20 cellular contexts compared by ENCODE assay signal in genomic region chr11:69057236-69057635, GRCh38. TPM values are rescaled to one million over a fixed set of nuclear protein-coding genes. Genes with fewer than 3 reads are reported as not detected.
DNase-seq lines count a peak whose midpoint lies in the region; ATAC-seq and TF ChIP-seq lines count a peak whose summit lies in the region.
"Had no signal": no experiment of that assay in that cellular context is flagged by ENCODE, and none has a peak within 500 bp of the region (broad histone marks: within the 10 kb centered on the region; RNA-seq: fewer than 3 reads in every experiment).

No MANE protein-coding gene starts in this region.

- no peak overlapping the region for H2AFZ ChIP-seq in OCI-LY7 (ENCODE audit: low read length)

- H3K4me3 Mint-ChIP-seq in natural killer cell (no peak overlapping the region), naive B cell (no peak overlapping the region)
- no peak overlapping the region for H3K4me3 Mint-ChIP-seq in natural killer cell treated with Interleukin-12 subunit alpha and Interleukin-12 subunit beta and Interleukin-15 and Interleukin-18, amount 100 ng/mL, for 72 hours
- H3K4me3 Mint-ChIP-seq in activated CD8-positive, alpha-beta T cell treated with anti-CD3 and anti-CD28 coated beads for 36 hours, result no peak overlapping the region
- H3K4me3 Mint-ChIP-seq: CD4-positive, alpha-beta T cell had no signal

- POLR2A ChIA-PET in OCI-LY7 (lab: Charles Lee), result interaction anchor here (2.1 kb wide), 1 partner anchor 12 kb away, joined by 8 read pairs; no protein-coding TSS in a partner anchor
- POLR2A ChIA-PET in activated CD8-positive, alpha-beta T cell treated with anti-CD3 and anti-CD28 coated beads for 36 hours (lab: Charles Lee), result no interaction called here

- peak overlapping the region; percentile 96 for H3K27ac ChIP-seq in OCI-LY7 (ENCODE audit: low read depth, low read length, poor library complexity, severe bottlenecking)

- H3K79me2 ChIP-seq in OCI-LY7 (ENCODE audit: insufficient read depth, low read depth, low read length), result peaks cover 33% of the 10 kb centered on the region; the same call in 1 of the 2 replicates

- no peaks in the 10 kb centered on the region for H3K36me3 Mint-ChIP-seq in natural killer cell
- no peaks in the 10 kb centered on the region for H3K36me3 Mint-ChIP-seq in natural killer cell treated with Interleukin-12 subunit alpha and Interleukin-12 subunit beta and Interleukin-15 and Interleukin-18, amount 100 ng/mL, for 72 hours
- H3K36me3 Mint-ChIP-seq in naive B cell, result peaks cover 0 to 11% of the 10 kb centered on the region in 2 donors
- H3K36me3 Mint-ChIP-seq in activated CD8-positive, alpha-beta T cell treated with anti-CD3 and anti-CD28 coated beads for 36 hours (ENCODE audit: low read depth), result peaks cover 3% of the 10 kb centered on the region

- no peaks in the 10 kb centered on the region for H4K20me1 ChIP-seq in OCI-LY7 (ENCODE audit: insufficient read depth, low read length)

- no peak overlapping the region for H3K4me3 ChIP-seq in OCI-LY7 (ENCODE audit: low read depth, low read length, poor library complexity, severe bottlenecking)
- H3K4me3 ChIP-seq: K562, Peyer's patch had no signal

- H3K9me3 ChIP-seq in OCI-LY7 (ENCODE audit: low read length), result no peaks in the 10 kb centered on the region
- H3K9me3 ChIP-seq: Peyer's patch had no signal

- peaks cover 53% of the 10 kb centered on the region for H3K4me1 ChIP-seq in OCI-LY7 (ENCODE audit: insufficient read depth, low read length, poor library complexity, severe bottlenecking)

- H3K27ac Mint-ChIP-seq in natural killer cell (peak overlapping the region; percentile 40 to 78), naive B cell (peak overlapping the region in 5 of 6 donors; percentile 72 to 99 (median 97))
- H3K27ac Mint-ChIP-seq in natural killer cell treated with Interleukin-12 subunit alpha and Interleukin-12 subunit beta and Interleukin-15 and Interleukin-18, amount 100 ng/mL, for 72 hours, result no peak overlapping the region
- H3K27ac Mint-ChIP-seq in activated CD8-positive, alpha-beta T cell treated with anti-CD3 and anti-CD28 coated beads for 36 hours, result no peak overlapping the region
- H3K27ac Mint-ChIP-seq: CD4-positive, alpha-beta T cell had no signal

- peaks cover 64% of the 10 kb centered on the region for H3K36me3 ChIP-seq in OCI-LY7 (ENCODE audit: insufficient read depth, low read length)

- intact Hi-C loops in natural killer cell (cut with micrococcal nuclease) (no loop called here), OCI-LY7 (cut with micrococcal nuclease; ENCODE audit: unreplicated experiment) (no loop called here)
- intact Hi-C loops in activated CD8-positive, alpha-beta T cell treated with anti-CD3 and anti-CD28 coated beads for 36 hours (cut with micrococcal nuclease), result no loop called here

- no TSS peak for BruUV-seq in OCI-LY7 (replicated peaks; lab: Mats Ljungman, UMichigan)

- ATAC-seq in natural killer cell (no peak), naive B cell (ENCODE audit: low read depth in 2 of 2) (no peak)
- ATAC-seq in natural killer cell treated with Interleukin-12 subunit alpha and Interleukin-12 subunit beta and Interleukin-15 and Interleukin-18, amount 100 ng/mL, for 72 hours, result no peak
- ATAC-seq in activated CD8-positive, alpha-beta T cell treated with anti-CD3 and anti-CD28 coated beads for 36 hours, result no peak
- ATAC-seq: K562 had no signal

- peak overlapping the region; percentile 74; the same call in 1 of the 2 replicates for H3K4me2 ChIP-seq in OCI-LY7 (ENCODE audit: low read length)

- no peak for TF ChIP-seq CTCF in natural killer cell (IDR thresholded peaks at IDR 0.05)
- TF ChIP-seq CTCF in OCI-LY7 (conservative IDR thresholded peaks at IDR 0.05; ENCODE audit: low read length), result no peak
- TF ChIP-seq CTCF in activated CD8-positive, alpha-beta T cell treated with anti-CD3 and anti-CD28 coated beads for 36 hours (IDR thresholded peaks at IDR 0.05), result no peak

- H3K9me2 ChIP-seq in OCI-LY7 (ENCODE audit: insufficient read depth, low read length), result no peaks in the 10 kb centered on the region

- DNase-seq in natural killer cell (no peak), OCI-LY7 (ENCODE audit: low spot score) (no peak), naive B cell (no peak), HK-2 (ENCODE audit: unreplicated experiment) (no peak), kidney tubule cell (ENCODE audit: low spot score) (no peak)
- no peak for DNase-seq in natural killer cell treated with Interleukin-12 subunit alpha and Interleukin-12 subunit beta and Interleukin-15 and Interleukin-18, amount 100 ng/mL, for 72 hours (ENCODE audit: low spot score)
- DNase-seq in activated CD8-positive, alpha-beta T cell treated with anti-CD3 and anti-CD28 coated beads for 36 hours, result no peak
- DNase-seq: CD4-positive, alpha-beta T cell; COR-L47; DMS79; NCI-H1105; NCI-H146; NCI-H2029; NCI-H226; NCI-H510A treated with DMSO at 0.1 percent for 48 hours; NCI-H748 treated with DMSO at 0.1 percent for 48 hours; NK-92 treated with Interleukin-12 subunit alpha and Interleukin-12 subunit beta, amount 100 ng/mL, for 24 hours; Peyer's patch had no signal

- CTCF ChIA-PET in OCI-LY7 (lab: Charles Lee; ENCODE audit: unreplicated experiment), result no interaction called here
- CTCF ChIA-PET in activated CD8-positive, alpha-beta T cell treated with anti-CD3 and anti-CD28 coated beads for 36 hours (lab: Charles Lee), result no interaction called here

- H3K4me1 Mint-ChIP-seq in natural killer cell (peaks cover 11 to 41% of the 10 kb centered on the region in 2 donors), naive B cell (peaks cover 22 to 56% (median 28%) of the 10 kb centered on the region in 3 donors)
- H3K4me1 Mint-ChIP-seq in natural killer cell treated with Interleukin-12 subunit alpha and Interleukin-12 subunit beta and Interleukin-15 and Interleukin-18, amount 100 ng/mL, for 72 hours (ENCODE audit: low read depth in 2 of 2), result peaks cover 16 to 22% of the 10 kb centered on the region in 2 donors
- peaks cover 20% of the 10 kb centered on the region for H3K4me1 Mint-ChIP-seq in activated CD8-positive, alpha-beta T cell treated with anti-CD3 and anti-CD28 coated beads for 36 hours (ENCODE audit: low read depth)

- H3K27me3 Mint-ChIP-seq in natural killer cell (ENCODE audit: low read depth in 2 of 2), result no peaks in the 10 kb centered on the region
- no peaks in the 10 kb centered on the region for H3K27me3 Mint-ChIP-seq in natural killer cell treated with Interleukin-12 subunit alpha and Interleukin-12 subunit beta and Interleukin-15 and Interleukin-18, amount 100 ng/mL, for 72 hours
- no peaks in the 10 kb centered on the region for H3K27me3 Mint-ChIP-seq in naive B cell
- no peaks in the 10 kb centered on the region for H3K27me3 Mint-ChIP-seq in activated CD8-positive, alpha-beta T cell treated with anti-CD3 and anti-CD28 coated beads for 36 hours
- H3K27me3 Mint-ChIP-seq: CD4-positive, alpha-beta T cell had no signal

- H3K9me3 Mint-ChIP-seq in natural killer cell (no peaks in the 10 kb centered on the region), naive B cell (no peaks in the 10 kb centered on the region)
- H3K9me3 Mint-ChIP-seq in natural killer cell treated with Interleukin-12 subunit alpha and Interleukin-12 subunit beta and Interleukin-15 and Interleukin-18, amount 100 ng/mL, for 72 hours, result no peaks in the 10 kb centered on the region
- no peaks in the 10 kb centered on the region for H3K9me3 Mint-ChIP-seq in activated CD8-positive, alpha-beta T cell treated with anti-CD3 and anti-CD28 coated beads for 36 hours
- H3K9me3 Mint-ChIP-seq: CD4-positive, alpha-beta T cell had no signal

RNA-seq across cellular contexts. Expression of gene TPCN2, which starts 8.5 kb away (rescaled TPM):
- total RNA-seq in natural killer cell, result 10 to 100 TPM; 14.9 to 18.3 (median 18.2) TPM
- 10 to 100 TPM; 17.1 to 24.6 TPM for total RNA-seq in natural killer cell treated with Interleukin-12 subunit alpha and Interleukin-12 subunit beta and Interleukin-15 and Interleukin-18, amount 100 ng/mL, for 72 hours
- total RNA-seq in OCI-LY7 (2014; rRNA removed; shearing (Covaris generic)), result 21.5 and 30.0 TPM in 2 replicates
- 59.8 and 65.2 TPM in 2 replicates for total RNA-seq in OCI-LY7 (2022)
- polyA plus RNA-seq in naive B cell (ENCODE audit: low read depth in 6 of 6), result 10 to 100 TPM in 1 of 6 donors, 1 to 10 TPM in 5; 4.8 to 12.5 (median 6.9) TPM
- 10 to 100 TPM; 16.0 to 17.0 TPM for total RNA-seq in activated CD8-positive, alpha-beta T cell treated with anti-CD3 and anti-CD28 coated beads for 36 hours

RNA-seq across cellular contexts. Expression of gene MRGPRF, which starts 44.2 kb away (rescaled TPM):
- total RNA-seq in natural killer cell, result not detected
- not detected for total RNA-seq in natural killer cell treated with Interleukin-12 subunit alpha and Interleukin-12 subunit beta and Interleukin-15 and Interleukin-18, amount 100 ng/mL, for 72 hours
- total RNA-seq in OCI-LY7 (2014; rRNA removed; shearing (Covaris generic)), result not detected in 2 replicates
- total RNA-seq in OCI-LY7 (2022), result not detected in 2 replicates
- not detected for polyA plus RNA-seq in naive B cell (ENCODE audit: low read depth in 6 of 6)
- not detected for total RNA-seq in activated CD8-positive, alpha-beta T cell treated with anti-CD3 and anti-CD28 coated beads for 36 hours
- total RNA-seq: CD4-positive, alpha-beta T cell; H4; K562 had no signal
- polyA plus RNA-seq: K562 had no signal

Comparison
In these comparisons a context has a peak if more than half of its experiments do, and no peak if none do; other contexts are left out.
1. H3K27ac Mint-ChIP-seq: peak in natural killer cell (2 of 2) and naive B cell (5 of 6); none in natural killer cell treated with Interleukin-12 subunit alpha and Interleukin-12 subunit beta and Interleukin-15 and Interleukin-18, amount 100 ng/mL, for 72 hours (0 of 2) and activated CD8-positive, alpha-beta T cell treated with anti-CD3 and anti-CD28 coated beads for 36 hours (single experiment).